In genomic region chr5:132662004-132662401, GRCh38 we compare ENCODE assay signal across 15 cellular contexts. TPM values are rescaled to one million over a fixed set of nuclear protein-coding genes. Genes with fewer than 3 reads are reported as not detected.
DNase-seq lines count a peak whose midpoint lies in the region; ATAC-seq and TF ChIP-seq lines count a peak whose summit lies in the region.
"Had no signal": no experiment of that assay in that cellular context is flagged by ENCODE, and none has a peak within 500 bp of the region (broad histone marks: within the 10 kb centered on the region; RNA-seq: fewer than 3 reads in every experiment).

No MANE protein-coding gene starts in this region.

- no peak overlapping the region for H3K4me3 Mint-ChIP-seq in activated CD4-positive, alpha-beta T cell treated with anti-CD3 and anti-CD28 coated beads, Interleukin-2, amount 10 ng/mL, durations not matched to agents 24 days and 14 days
- H3K4me3 Mint-ChIP-seq in activated CD8-positive, alpha-beta T cell treated with anti-CD3 and anti-CD28 coated beads for 36 hours: no peak overlapping the region

- ATAC-seq in activated CD8-positive, alpha-beta T cell treated with anti-CD3 and anti-CD28 coated beads for 36 hours: no peak
- ATAC-seq in GM21786 (IDR thresholded peaks at IDR 0.05; ENCODE audit: unreplicated experiment): no peak

- no peak overlapping the region for H3K27ac ChIP-seq in osteoblast (ENCODE audit: low read depth, low read length)
- H3K27ac ChIP-seq: PC-9 had no signal

- CTCF ChIA-PET in activated CD8-positive, alpha-beta T cell treated with anti-CD3 and anti-CD28 coated beads for 36 hours (lab: Charles Lee): interaction anchor here (0.9 to 2.6 kb wide), 3 partner anchors 21 to 158 kb away, joined by 3 to 10 read pairs (median 10); no protein-coding TSS in a partner anchor

- no peak overlapping the region for H2AFZ ChIP-seq in osteoblast (ENCODE audit: low read length)
- H2AFZ ChIP-seq: PC-9 had no signal

- H3K4me2 ChIP-seq in osteoblast (ENCODE audit: insufficient read depth, low read length): no peak overlapping the region
- H3K4me2 ChIP-seq: PC-9 had no signal

- no peaks in the 10 kb centered on the region for H3K27me3 Mint-ChIP-seq in activated CD4-positive, alpha-beta T cell treated with anti-CD3 and anti-CD28 coated beads, Interleukin-2, amount 10 ng/mL, durations not matched to agents 24 days and 14 days
- peaks cover 11% of the 10 kb centered on the region for H3K27me3 Mint-ChIP-seq in activated CD8-positive, alpha-beta T cell treated with anti-CD3 and anti-CD28 coated beads for 36 hours

- H4K20me1 ChIP-seq in osteoblast (ENCODE audit: insufficient read depth, low read length): no peaks in the 10 kb centered on the region

- H3K9me3 Mint-ChIP-seq in activated CD4-positive, alpha-beta T cell treated with anti-CD3 and anti-CD28 coated beads, Interleukin-2, amount 10 ng/mL, durations not matched to agents 24 days and 14 days: no peaks in the 10 kb centered on the region
- H3K9me3 Mint-ChIP-seq in activated CD8-positive, alpha-beta T cell treated with anti-CD3 and anti-CD28 coated beads for 36 hours: no peaks in the 10 kb centered on the region

- POLR2A ChIA-PET in activated CD8-positive, alpha-beta T cell treated with anti-CD3 and anti-CD28 coated beads for 36 hours (lab: Charles Lee): interaction anchor here (0.9 to 9.9 kb wide), 2 partner anchors 13 to 19 kb away, joined by 4 to 102 read pairs; no protein-coding TSS in a partner anchor

- intact Hi-C loops in activated CD4-positive, alpha-beta T cell treated with anti-CD3 and anti-CD28 coated beads, Interleukin-2, amount 10 ng/mL, durations not matched to agents 24 days and 14 days (cut with micrococcal nuclease): loop anchor here (2.0 to 5.0 kb wide), 3 partner anchors 27 to 165 kb away; partner anchors contain the start of gene KIF3A
- intact Hi-C loops in activated CD8-positive, alpha-beta T cell treated with anti-CD3 and anti-CD28 coated beads for 36 hours (cut with micrococcal nuclease): no loop called here

- H3K4me3 ChIP-seq in GM06990 (replicated peaks; ENCODE audit: low read depth, low read length) (no peak overlapping the region), osteoblast (ENCODE audit: insufficient read depth, low read length) (no peak overlapping the region), MG63 (no peak overlapping the region)
- H3K4me3 ChIP-seq: PC-9 had no signal

- H3K9me3 ChIP-seq in osteoblast (ENCODE audit: low read depth, low read length): no peaks in the 10 kb centered on the region
- no peaks in the 10 kb centered on the region for H3K9me3 ChIP-seq in MG63

- H3K36me3 Mint-ChIP-seq in activated CD4-positive, alpha-beta T cell treated with anti-CD3 and anti-CD28 coated beads, Interleukin-2, amount 10 ng/mL, durations not matched to agents 24 days and 14 days (ENCODE audit: low read depth): peaks cover 10% of the 10 kb centered on the region
- no peaks in the 10 kb centered on the region for H3K36me3 Mint-ChIP-seq in activated CD8-positive, alpha-beta T cell treated with anti-CD3 and anti-CD28 coated beads for 36 hours (ENCODE audit: low read depth)

- peaks cover 6% of the 10 kb centered on the region for H3K4me1 ChIP-seq in osteoblast (ENCODE audit: insufficient read depth, low read length)

- H3K79me2 ChIP-seq in osteoblast (ENCODE audit: insufficient read depth, low read length): no peaks in the 10 kb centered on the region

- H3K27ac Mint-ChIP-seq in activated CD4-positive, alpha-beta T cell treated with anti-CD3 and anti-CD28 coated beads, Interleukin-2, amount 10 ng/mL, durations not matched to agents 24 days and 14 days: peak overlapping the region; percentile 66
- H3K27ac Mint-ChIP-seq in activated CD8-positive, alpha-beta T cell treated with anti-CD3 and anti-CD28 coated beads for 36 hours: peak overlapping the region; percentile 29

- TF ChIP-seq CTCF in GM06990 (IDR thresholded peaks at IDR 0.05; ENCODE audit: insufficient read depth, low read length, poor library complexity, severe bottlenecking): no peak
- no peak for TF ChIP-seq CTCF in activated CD8-positive, alpha-beta T cell treated with anti-CD3 and anti-CD28 coated beads for 36 hours (IDR thresholded peaks at IDR 0.05)
- TF ChIP-seq CTCF in osteoblast (IDR thresholded peaks at IDR 0.05; ENCODE audit: extremely low read depth, low read depth, low read length): no peak

- H3K36me3 ChIP-seq in GM06990 (ENCODE audit: control insufficient read depth, insufficient read depth, low read length): no peaks in the 10 kb centered on the region
- no peaks in the 10 kb centered on the region for H3K36me3 ChIP-seq in osteoblast (ENCODE audit: insufficient read depth, low read length)
- H3K36me3 ChIP-seq in MG63: no peaks in the 10 kb centered on the region

- H3K4me1 Mint-ChIP-seq in activated CD4-positive, alpha-beta T cell treated with anti-CD3 and anti-CD28 coated beads, Interleukin-2, amount 10 ng/mL, durations not matched to agents 24 days and 14 days: peaks cover 71% of the 10 kb centered on the region
- peaks cover 61% of the 10 kb centered on the region for H3K4me1 Mint-ChIP-seq in activated CD8-positive, alpha-beta T cell treated with anti-CD3 and anti-CD28 coated beads for 36 hours (ENCODE audit: low read depth)

- DNase-seq in activated CD4-positive, alpha-beta T cell treated with anti-CD3 and anti-CD28 coated beads, Interleukin-2, amount 10 ng/mL, durations not matched to agents 24 days and 14 days: no peak
- no peak for DNase-seq in activated CD4-positive, alpha-beta T cell treated with anti-CD3 and anti-CD28 coated beads, Interleukin-2, amount 50 U/mL, for 4 hours
- DNase-seq in GM06990 (ENCODE audit: extremely low read depth, insufficient read length) (peak; percentile 61), osteoblast (ENCODE audit: insufficient read length, low spot score, missing footprints) (peak; percentile 34), MG63 (no peak)
- DNase-seq in activated CD8-positive, alpha-beta T cell treated with anti-CD3 and anti-CD28 coated beads for 36 hours: no peak
- DNase-seq in NK-92 treated with Interleukin-12 subunit alpha and Interleukin-12 subunit beta, amount 100 ng/mL, for 24 hours (lab: John Stamatoyannopoulos, UW): no peak
- DNase-seq: IMR-90, NCI-H146, NCI-H2107, PC-9 had no signal

- H3K27me3 ChIP-seq in GM06990 (replicated peaks; ENCODE audit: control insufficient read depth, insufficient read depth, low read length) (no peaks in the 10 kb centered on the region), osteoblast (ENCODE audit: insufficient read depth, low read length) (no peaks in the 10 kb centered on the region), MG63 (no peaks in the 10 kb centered on the region)

RNA-seq across cellular contexts. Expression of gene IL13, which starts 4.0 kb away (rescaled TPM):
- 231 and 239 TPM in 2 replicates for total RNA-seq in activated CD4-positive, alpha-beta T cell treated with anti-CD3 and anti-CD28 coated beads, Interleukin-2, amount 10 ng/mL, durations not matched to agents 24 days and 14 days
- total RNA-seq in activated CD8-positive, alpha-beta T cell treated with anti-CD3 and anti-CD28 coated beads for 36 hours: 1 to 10 TPM; 4.8 to 6.5 TPM
- total RNA-seq in osteoblast: under 0.01 TPM in 1 of 2 replicates, not detected in the other
- not detected in 2 replicates for total RNA-seq in MG63 (2014; rRNA removed; shearing (Covaris generic); ENCODE audit: low replicate concordance)
- total RNA-seq: A172, H4, IMR-90, PC-9, SK-MEL-5 had no signal

RNA-seq across cellular contexts. Expression of gene IL4, which starts 11.8 kb away (rescaled TPM):
- 20.5 and 21.2 TPM in 2 replicates for total RNA-seq in activated CD4-positive, alpha-beta T cell treated with anti-CD3 and anti-CD28 coated beads, Interleukin-2, amount 10 ng/mL, durations not matched to agents 24 days and 14 days
- total RNA-seq in activated CD8-positive, alpha-beta T cell treated with anti-CD3 and anti-CD28 coated beads for 36 hours: 1 to 10 TPM in 1 of 2 experiments, under 1 TPM in 1; 0.72 to 1.4 TPM
- not detected in 2 replicates for total RNA-seq in osteoblast
- not detected in 2 replicates for total RNA-seq in MG63 (2014; rRNA removed; shearing (Covaris generic); ENCODE audit: low replicate concordance)
- total RNA-seq: A172, H4, IMR-90, PC-9, SK-MEL-5 had no signal

Comparison
In these comparisons a context has a peak if more than half of its experiments do, and no peak if none do; other contexts are left out.
1. DNase-seq: peak in GM06990 (single experiment) and osteoblast (single experiment); none in activated CD4-positive, alpha-beta T cell treated with anti-CD3 and anti-CD28 coated beads, Interleukin-2, amount 10 ng/mL, durations not matched to agents 24 days and 14 days (single experiment), activated CD4-positive, alpha-beta T cell treated with anti-CD3 and anti-CD28 coated beads, Interleukin-2, amount 50 U/mL, for 4 hours (0 of 2), activated CD8-positive, alpha-beta T cell treated with anti-CD3 and anti-CD28 coated beads for 36 hours (single experiment), NK-92 treated with Interleukin-12 subunit alpha and Interleukin-12 subunit beta, amount 100 ng/mL, for 24 hours (single experiment) and MG63 (single experiment).
2. RNA of gene IL13, which starts 4.0 kb away (total RNA-seq): 231 to 239 TPM in activated CD4-positive, alpha-beta T cell treated with anti-CD3 and anti-CD28 coated beads, Interleukin-2, amount 10 ng/mL, durations not matched to agents 24 days and 14 days; 4.8 to 6.5 TPM in activated CD8-positive, alpha-beta T cell treated with anti-CD3 and anti-CD28 coated beads for 36 hours, under 0.01 TPM in osteoblast and not detected in MG63; every median in the first group is over 10 times any median in the second.